ENCODE assay signal across 1 cellular context in the genomic region with DNA sequence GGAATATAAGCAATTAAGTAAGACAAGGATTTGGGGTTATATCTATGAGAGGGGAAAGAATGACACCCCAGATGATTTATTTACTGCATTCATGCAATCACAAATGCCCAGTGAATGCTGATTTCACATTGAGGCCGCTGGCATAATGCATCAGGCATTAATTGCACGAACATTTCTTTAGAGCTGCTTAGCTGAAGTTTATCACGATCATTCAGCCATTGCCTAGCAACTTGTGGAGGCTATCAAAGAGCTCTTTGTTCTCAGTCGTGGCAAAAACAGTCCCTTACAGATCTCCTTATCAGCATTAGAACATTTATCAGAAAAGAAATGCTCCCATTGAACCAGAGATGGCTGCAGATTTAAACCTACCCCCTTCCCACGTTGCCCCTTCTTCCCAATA.
TF ChIP-seq lines count a peak whose summit lies in the region.

No MANE protein-coding gene starts in this region.

TF ChIP-seq in SK-N-SH, 30 proteins besides CTCF, POLR2A, EP300 and RAD21 (continued from another document):
- no peak for TF ChIP-seq RXRA (IDR thresholded peaks at IDR 0.05; ENCODE audit: borderline replicate concordance, low read depth)
- TF ChIP-seq MEF2A (IDR thresholded peaks at IDR 0.05; ENCODE audit: borderline replicate concordance, low read depth) = no peak
